In the genomic region with DNA sequence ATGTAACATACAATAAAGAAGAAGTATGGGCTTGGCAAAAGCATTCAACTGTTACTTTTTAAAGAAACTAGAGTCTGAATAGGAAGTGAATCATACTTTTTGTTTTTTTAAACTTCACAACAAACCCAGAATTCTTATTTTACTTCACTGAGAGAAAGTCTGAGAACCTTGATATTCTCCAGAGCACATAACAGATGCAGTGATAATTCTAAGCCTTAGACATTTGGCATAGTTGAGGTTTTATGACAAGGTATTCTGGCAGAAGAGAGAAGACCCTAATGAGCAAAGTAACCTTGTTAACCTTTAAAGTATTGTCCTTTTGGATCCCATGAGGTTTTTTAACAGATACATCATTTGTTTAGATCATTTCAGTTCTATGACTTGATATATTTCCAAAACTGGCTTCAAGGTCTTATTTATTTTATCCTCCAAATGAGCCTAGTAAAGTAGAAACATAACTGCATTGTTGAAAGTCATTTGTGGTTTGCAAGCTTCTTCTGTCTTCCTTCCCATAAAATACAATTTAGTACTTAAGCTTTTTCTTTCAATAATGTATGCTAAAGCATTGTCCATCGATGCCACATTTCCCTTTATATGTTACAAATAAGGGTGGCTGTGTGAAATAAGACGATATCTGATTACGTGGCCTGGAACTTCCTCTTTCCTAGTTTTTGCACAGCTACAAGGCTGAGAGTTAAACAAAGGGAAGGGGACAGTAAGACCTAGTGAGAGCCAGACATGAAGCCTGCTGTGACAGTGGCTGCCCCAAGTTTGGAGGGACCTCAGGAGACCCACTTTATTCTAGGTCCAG, we compare ENCODE assay signal across 13 cellular contexts.
A peak's percentile ranks its signal among the peaks of the same experiment; 100 is the strongest.
DNase-seq lines count a peak whose midpoint lies in the region; ATAC-seq and TF ChIP-seq lines count a peak whose summit lies in the region.
"Had no signal": no experiment of that assay in that cellular context is flagged by ENCODE, and none has a peak within 500 bp of the region (broad histone marks: within the 10 kb centered on the region; RNA-seq: fewer than 3 reads in every experiment).

No MANE protein-coding gene starts in this region.

- H3K9me3 Mint-ChIP-seq in CD8-positive, alpha-beta T cell = no peaks in the 10 kb centered on the region
- H3K9me3 Mint-ChIP-seq: activated B cell treated with CpG ODN at 0.5 μM for 24 hours had no signal

- H3K27me3 ChIP-seq in right cardiac atrium (ENCODE audit: control insufficient read depth, insufficient read depth) = no peaks in the 10 kb centered on the region
- no peaks in the 10 kb centered on the region for H3K27me3 ChIP-seq in CD8-positive, alpha-beta T cell (ENCODE audit: insufficient read depth, low read length)
- H3K27me3 ChIP-seq: adrenal gland had no signal

- H3K9me3 ChIP-seq in right cardiac atrium (ENCODE audit: control insufficient read depth, low read length) = no peaks in the 10 kb centered on the region
- no peaks in the 10 kb centered on the region for H3K9me3 ChIP-seq in CD8-positive, alpha-beta T cell (ENCODE audit: low read length)
- H3K9me3 ChIP-seq: adrenal gland, psoas muscle had no signal

- no peaks in the 10 kb centered on the region for H3K36me3 ChIP-seq in CD8-positive, alpha-beta T cell (ENCODE audit: insufficient read depth, low read length)
- H3K36me3 ChIP-seq: adrenal gland had no signal

- 37% methylated on average over 3 of the region's 3 CpGs for WGBS in right cardiac atrium

- ATAC-seq in right cardiac atrium (peak; percentile 55 to 65), Right ventricle myocardium inferior (no peak)
- ATAC-seq in CD8-positive, alpha-beta T cell = no peak
- ATAC-seq: psoas muscle; stimulated activated naive CD8-positive, alpha-beta T cell treated with anti-CD3 and anti-CD28 coated beads, Interleukin-15, Interleukin-2, amounts not matched to agents 100 U/mL and 50 U/mL, for 24 hours had no signal

- H3K4me1 Mint-ChIP-seq in CD8-positive, alpha-beta T cell (ENCODE audit: low read depth) = no peaks in the 10 kb centered on the region

- H3K4me3 ChIP-seq in right cardiac atrium (ENCODE audit: low read length) = no peak overlapping the region
- H3K4me3 ChIP-seq in CD8-positive, alpha-beta T cell (ENCODE audit: low read depth, low read length) = no peak overlapping the region
- H3K4me3 ChIP-seq: adrenal gland, psoas muscle had no signal

- no peak overlapping the region for H3K27ac Mint-ChIP-seq in CD8-positive, alpha-beta T cell
- H3K27ac Mint-ChIP-seq: activated B cell treated with CpG ODN at 0.5 μM for 24 hours had no signal

- H3K27me3 Mint-ChIP-seq in CD8-positive, alpha-beta T cell (ENCODE audit: low read depth) = peaks cover 6% of the 10 kb centered on the region

- DNase-seq in right cardiac atrium (no peak), Right ventricle myocardium inferior (ENCODE audit: missing footprints) (no peak), SKM-1 treated with dmso at 0.1 percent for 144 hours (lab: John Stamatoyannopoulos, UW; ENCODE audit: unreplicated experiment) (peak; percentile 65), iris pigment epithelial cell (ENCODE audit: low read depth) (peak; percentile 75), GM10248 (ENCODE audit: extremely low spot score) (no peak), NCI-H1694 treated with DMSO at 0.1 percent for 48 hours (lab: John Stamatoyannopoulos, UW) (no peak), RKO (ENCODE audit: low spot score) (no peak)
- no peak for DNase-seq in CD8-positive, alpha-beta T cell
- DNase-seq: activated B cell treated with CpG ODN at 0.5 μM for 24 hours; adrenal gland; NCI-H2171 treated with DMSO at 0.1 percent for 48 hours; psoas muscle; stimulated activated naive CD8-positive, alpha-beta T cell treated with anti-CD3 and anti-CD28 coated beads, Interleukin-15, Interleukin-2, amounts not matched to agents 100 U/mL and 50 U/mL, for 24 hours had no signal

- CTCF ChIA-PET in GM10248 (lab: Yijun Ruan, JAX) = no interaction called here
- CTCF ChIA-PET in CD8-positive, alpha-beta T cell (lab: Charles Lee) = no interaction called here

- H3K27ac ChIP-seq in right cardiac atrium (ENCODE audit: low read length) = no peak overlapping the region
- no peak overlapping the region for H3K27ac ChIP-seq in CD8-positive, alpha-beta T cell (ENCODE audit: low read depth, low read length)
- H3K27ac ChIP-seq: psoas muscle had no signal

- no peak overlapping the region for H3K4me3 Mint-ChIP-seq in CD8-positive, alpha-beta T cell
- H3K4me3 Mint-ChIP-seq: activated B cell treated with CpG ODN at 0.5 μM for 24 hours had no signal

- H3K4me1 ChIP-seq in right cardiac atrium (ENCODE audit: control insufficient read depth, insufficient read depth, low read length) = no peaks in the 10 kb centered on the region
- H3K4me1 ChIP-seq in CD8-positive, alpha-beta T cell (ENCODE audit: insufficient read depth, low read length) = no peaks in the 10 kb centered on the region
- H3K4me1 ChIP-seq: psoas muscle had no signal

- TF ChIP-seq CTCF in GM10248 (IDR thresholded peaks at IDR 0.05; ENCODE audit: control extremely low read depth, extremely low read depth, low read depth, missing control alignments) = no peak
- TF ChIP-seq CTCF in CD8-positive, alpha-beta T cell (IDR thresholded peaks at IDR 0.05) = no peak

- POLR2A ChIA-PET in GM10248 (lab: Yijun Ruan, JAX) = no interaction called here
- POLR2A ChIA-PET in CD8-positive, alpha-beta T cell (lab: Charles Lee) = no interaction called here

- intact Hi-C loops in right cardiac atrium (cut with DNase I) = no loop called here
- intact Hi-C loops in Right ventricle myocardium inferior (cut with DNase I) = no loop called here
- intact Hi-C loops in CD8-positive, alpha-beta T cell (cut with DNase I, micrococcal nuclease) = no loop called here

- no peaks in the 10 kb centered on the region for H3K36me3 Mint-ChIP-seq in CD8-positive, alpha-beta T cell

Comparison
In these comparisons a context has a peak if more than half of its experiments do, and no peak if none do; other contexts are left out.
1. ATAC-seq: peak in right cardiac atrium (2 of 2); none in Right ventricle myocardium inferior (single experiment) and CD8-positive, alpha-beta T cell (single experiment).
2. DNase-seq: peak in SKM-1 treated with dmso at 0.1 percent for 144 hours (single experiment) and iris pigment epithelial cell (single experiment); none in right cardiac atrium (0 of 3), Right ventricle myocardium inferior (single experiment), GM10248 (single experiment), NCI-H1694 treated with DMSO at 0.1 percent for 48 hours (single experiment), CD8-positive, alpha-beta T cell (0 of 7) and RKO (single experiment).